9 cellular contexts compared by ENCODE assay signal in genomic region chr10:121734517-121735137, GRCh38.
DNase-seq lines count a peak whose midpoint lies in the region; ATAC-seq and TF ChIP-seq lines count a peak whose summit lies in the region.
"Had no signal": no experiment of that assay in that cellular context is flagged by ENCODE, and none has a peak within 500 bp of the region (broad histone marks: within the 10 kb centered on the region; RNA-seq: fewer than 3 reads in every experiment).

No MANE protein-coding gene starts in this region.

- peak; percentile 49 for TF ChIP-seq CTCF in GM10248 (IDR thresholded peaks at IDR 0.05; ENCODE audit: control extremely low read depth, extremely low read depth, low read depth, missing control alignments)
- peak; percentile 69 for TF ChIP-seq CTCF in PC-9 (conservative IDR thresholded peaks at IDR 0.05)
- peak; percentile 77 for TF ChIP-seq CTCF in fibroblast of mammary gland (conservative IDR thresholded peaks at IDR 0.05; ENCODE audit: control insufficient read depth, insufficient read depth, low read depth, low read length)
- TF ChIP-seq CTCF in progenitor cell of endocrine pancreas (IDR thresholded peaks at IDR 0.05; ENCODE audit: unreplicated experiment), result peak; percentile 77

- peaks cover 17% of the 10 kb centered on the region; the same call in 1 of the 2 replicates for H3K27me3 ChIP-seq in PC-9 (ENCODE audit: insufficient read depth, low read depth)

- H3K4me3 Mint-ChIP-seq in progenitor cell of endocrine pancreas (ENCODE audit: low read depth), result no peak overlapping the region
- H3K4me3 Mint-ChIP-seq: effector memory CD8-positive, alpha-beta T cell had no signal

- H3K4me1 Mint-ChIP-seq in progenitor cell of endocrine pancreas (ENCODE audit: low read depth), result peaks cover 29% of the 10 kb centered on the region

- H2AFZ ChIP-seq in PC-9, result no peak overlapping the region

- H4K20me1 ChIP-seq in PC-9 (ENCODE audit: insufficient read depth), result no peaks in the 10 kb centered on the region

- H3K9me3 ChIP-seq in PC-9 (ENCODE audit: insufficient read depth, low read depth), result no peaks in the 10 kb centered on the region

- no peaks in the 10 kb centered on the region for H3K79me2 ChIP-seq in PC-9 (ENCODE audit: low read depth)

- POLR2A ChIA-PET in GM10248 (lab: Yijun Ruan, JAX), result no interaction called here
- POLR2A ChIA-PET in PC-9 (lab: Charles Lee; ENCODE audit: unreplicated experiment), result no interaction called here

- H3K27ac ChIP-seq in PC-9, result no peak overlapping the region

- peaks cover 6% of the 10 kb centered on the region for H3K27me3 Mint-ChIP-seq in progenitor cell of endocrine pancreas

- no peak overlapping the region for H3K4me2 ChIP-seq in PC-9

- no peaks in the 10 kb centered on the region for H3F3A ChIP-seq in PC-9 (ENCODE audit: insufficient read depth, low read depth)

- in situ Hi-C loops in ACHN (cut with HindIII; ENCODE audit: low pct_ligation_motif_present, low pct_unique_long_range_greater_than_20kb, low sequenced_read_pairs), result no loop called here

- H3K27ac Mint-ChIP-seq in progenitor cell of endocrine pancreas, result peak overlapping the region; percentile 56
- H3K27ac Mint-ChIP-seq: effector memory CD8-positive, alpha-beta T cell had no signal

- CTCF ChIA-PET in GM10248 (lab: Yijun Ruan, JAX), result interaction anchor here (0.7 to 3.9 kb wide), 4 partner anchors 13 to 791 kb away, joined by 3 to 17 read pairs (median 4); no protein-coding TSS in a partner anchor
- CTCF ChIA-PET in PC-9 (lab: Charles Lee), result interaction anchor here (0.6 kb wide), 1 partner anchor 794 kb away, joined by 4 read pairs; no protein-coding TSS in a partner anchor

- no peaks in the 10 kb centered on the region for H3K36me3 ChIP-seq in PC-9 (ENCODE audit: low read depth)

- intact Hi-C loops in PC-9 (cut with micrococcal nuclease; ENCODE audit: unreplicated experiment), result loop anchor here (2.0 to 10.0 kb wide), 2 partner anchors 792 to 1310 kb away; no protein-coding TSS in a partner anchor

- BruUV-seq in PC-9 (replicated peaks; lab: Mats Ljungman, UMichigan), result no TSS peak

- DNase-seq in ACHN (peak; percentile 31), GM10248 (ENCODE audit: extremely low spot score) (peak; percentile 63), PC-9 (no peak), fibroblast of mammary gland (ENCODE audit: low read depth) (peak; percentile 17), progenitor cell of endocrine pancreas (ENCODE audit: low spot score, unreplicated experiment) (no peak), NCI-H2029 treated with DMSO at 0.1 percent for 48 hours (lab: John Stamatoyannopoulos, UW) (no peak)

- no peak for ATAC-seq in activated CD4-positive, CD25-positive, alpha-beta regulatory T cell treated with anti-CD3 and anti-CD28 coated beads, Interleukin-2, amount 50 U/mL, for 24 hours
- ATAC-seq in GM18498 (IDR thresholded peaks at IDR 0.05; ENCODE audit: unreplicated experiment), result no peak
- ATAC-seq: effector memory CD8-positive, alpha-beta T cell had no signal

- no peaks in the 10 kb centered on the region for H3K4me1 ChIP-seq in PC-9 (replicated peaks; ENCODE audit: insufficient read depth)

- H3K4me3 ChIP-seq in PC-9, result no peak overlapping the region
- no peak overlapping the region for H3K4me3 ChIP-seq in fibroblast of mammary gland (ENCODE audit: control insufficient read depth, low read depth, low read length)

- no peaks in the 10 kb centered on the region for H3K36me3 Mint-ChIP-seq in progenitor cell of endocrine pancreas (ENCODE audit: insufficient read depth)

- H3K9me3 Mint-ChIP-seq in progenitor cell of endocrine pancreas (ENCODE audit: low read depth), result no peaks in the 10 kb centered on the region
- H3K9me3 Mint-ChIP-seq: effector memory CD8-positive, alpha-beta T cell had no signal

- no peaks in the 10 kb centered on the region for H3K9me2 ChIP-seq in PC-9 (ENCODE audit: insufficient read depth)

Comparison
In these comparisons a context has a peak if more than half of its experiments do, and no peak if none do; other contexts are left out.
1. DNase-seq: peak in ACHN (single experiment), GM10248 (single experiment) and fibroblast of mammary gland (single experiment); none in PC-9 (0 of 2), progenitor cell of endocrine pancreas (single experiment) and NCI-H2029 treated with DMSO at 0.1 percent for 48 hours (single experiment).
2. Peak in every context shown above with its lines, with median percentiles within 50 percentile points of each other: CTCF ChIP-seq.